18 cellular contexts compared by ENCODE assay signal in genomic region chr7:35605760-35606159, GRCh38.
DNase-seq lines count a peak whose midpoint lies in the region; FAIRE-seq and TF ChIP-seq lines count a peak whose summit lies in the region.
"Had no signal": no experiment of that assay in that cellular context is flagged by ENCODE, and none has a peak within 500 bp of the region (broad histone marks: within the 10 kb centered on the region; RNA-seq: fewer than 3 reads in every experiment).

No MANE protein-coding gene starts in this region.

- no peaks in the 10 kb centered on the region for H3K27me3 ChIP-seq in small intestine (ENCODE audit: control insufficient read depth in 2 of 2, insufficient read depth in 2 of 2, low read length in 2 of 2)
- H3K27me3 ChIP-seq in spleen (replicated peaks in 1 of 7): no peaks in the 10 kb centered on the region

- no peaks in the 10 kb centered on the region for H3K36me3 ChIP-seq in small intestine (ENCODE audit: control insufficient read depth in 2 of 2, insufficient read depth in 2 of 2, low read length in 2 of 2)
- peaks cover 0 to 3% (median 0%) of the 10 kb centered on the region in 6 donors for H3K36me3 ChIP-seq in spleen

- FAIRE-seq in H54 (lab: Jason Lieb, UNC) (no peak), small intestine (lab: Jason Lieb, UNC) (no peak)
- FAIRE-seq: A204.1 had no signal

- no peaks in the 10 kb centered on the region for H3K9me3 ChIP-seq in small intestine (ENCODE audit: control insufficient read depth, low read depth)
- no peaks in the 10 kb centered on the region for H3K9me3 ChIP-seq in spleen

- no peak overlapping the region for H3K27ac ChIP-seq in small intestine (ENCODE audit: low read depth in 1 of 2, low read length in 1 of 2)
- H3K27ac ChIP-seq in spleen: no peak overlapping the region

- TF ChIP-seq POLR2A in H54 (IDR thresholded peaks at IDR 0.05; ENCODE audit: low read depth, low read length) (no peak), spleen (IDR thresholded peaks at IDR 0.05) (no peak)

- intact Hi-C loops in head of caudate nucleus (cut with DNase I): no loop called here
- intact Hi-C loops in spleen (cut with DNase I; ENCODE audit: low total_unique reads): no loop called here

- WGBS in small intestine, 3 donors: 46 to 72% (median 59%) methylated on average over 1 of the region's 1 CpG
- WGBS in spleen, 5 donors: 47 to 75% (median 73%) methylated on average over 1 of the region's 1 CpG

- peak; percentile 78 for DNase-seq in A172 (ENCODE audit: low spot score)
- DNase-seq in H54 (ENCODE audit: insufficient read length, low spot score): peak; percentile 40
- DNase-seq in amniotic epithelial cell (ENCODE audit: low read depth): peak; percentile 94
- peak; percentile 89 to 92 for DNase-seq in foreskin fibroblast
- DNase-seq in putamen (ENCODE audit: low spot score): no peak
- DNase-seq in head of caudate nucleus: no peak
- DNase-seq in small intestine: no peak
- no peak for DNase-seq in spleen
- DNase-seq: activated CD4-positive, alpha-beta T cell treated with anti-CD3 and anti-CD28 coated beads, Interleukin-2, amount 50 U/mL, for 4 hours; activated effector memory CD4-positive, alpha-beta T cell treated with anti-CD3 and anti-CD28 coated beads, Interleukin-2, amount 50 U/mL, for 16 hours; central memory CD4-positive, alpha-beta T cell; erythroblast; KBM-7; mesendoderm; NCI-H187; NCI-H69; occipital lobe had no signal

- no peak overlapping the region for H3K4me3 ChIP-seq in foreskin fibroblast (ENCODE audit: low read depth in 1 of 2, low read length in 2 of 2)
- no peak overlapping the region for H3K4me3 ChIP-seq in small intestine (ENCODE audit: low read depth in 1 of 2, low read length in 2 of 2)
- H3K4me3 ChIP-seq in spleen: no peak overlapping the region

- no peaks in the 10 kb centered on the region for H3K4me1 ChIP-seq in small intestine (ENCODE audit: control insufficient read depth in 2 of 2, insufficient read depth in 1 of 2, low read depth in 1 of 2, low read length in 1 of 2)
- H3K4me1 ChIP-seq in spleen: no peaks in the 10 kb centered on the region

- TF ChIP-seq CTCF in foreskin fibroblast (IDR thresholded peaks at IDR 0.05; ENCODE audit: low read depth, low read length): no peak
- no peak for TF ChIP-seq CTCF in spleen (IDR thresholded peaks at IDR 0.05 in 8 of 11, conservative IDR thresholded peaks at IDR 0.05 in 3 of 11)

Comparison
In these comparisons a context has a peak if more than half of its experiments do, and no peak if none do; other contexts are left out.
1. DNase-seq: peak in A172 (single experiment), H54 (single experiment), amniotic epithelial cell (single experiment) and foreskin fibroblast (2 of 2); none in putamen (single experiment), head of caudate nucleus (0 of 42), small intestine (single experiment) and spleen (single experiment).